Comparison of ENCODE assay signal across 23 cellular contexts in the genomic region with DNA sequence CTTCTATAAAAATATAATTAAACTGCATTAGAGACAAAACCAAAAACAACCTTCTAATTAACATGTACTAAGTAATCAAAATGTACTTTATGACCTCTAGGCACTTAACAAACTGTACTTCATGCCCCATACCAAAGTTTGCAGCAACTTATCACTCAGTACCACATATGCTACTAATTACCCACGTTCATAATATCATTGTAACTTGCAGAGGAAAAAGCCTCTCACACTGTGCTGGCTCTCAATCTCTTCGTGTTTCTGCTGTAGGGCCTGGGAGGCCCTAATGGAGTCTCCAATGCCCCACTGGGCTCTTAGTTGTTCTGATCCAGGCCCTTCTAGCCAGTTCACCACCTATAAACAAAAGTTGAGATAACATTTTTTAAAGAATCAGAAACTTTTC.
"Had no signal": no experiment of that assay in that cellular context is flagged by ENCODE, and none has a peak within 500 bp of the region (broad histone marks: within the 10 kb centered on the region; RNA-seq: fewer than 3 reads in every experiment).

No MANE protein-coding gene starts in this region.

- H3K4me2 ChIP-seq: hepatocyte had no signal

- H3K9me3 Mint-ChIP-seq: activated CD4-positive, alpha-beta T cell treated with anti-CD3 and anti-CD28 coated beads, Interleukin-2, amount 10 ng/mL, durations not matched to agents 24 days and 14 days; activated CD8-positive, alpha-beta T cell treated with anti-CD3 and anti-CD28 coated beads for 36 hours; activated naive CD8-positive, alpha-beta T cell treated with anti-CD3 and anti-CD28 coated beads, Interleukin-2, amount 50 U/mL, for 24 hours; activated T-helper 1 cell treated with anti-CD3 and anti-CD28 coated beads, Interleukin-12 subunit alpha, Interleukin-12 subunit beta, Interleukin-2, Interleukin-4 antibody, amounts not matched to agents 30 ng/mL and 10 ng/mL and 1 ng/mL, durations not matched to agents 14 hours and 24 hours and 36 hours; immature natural killer cell; stimulated activated naive B cell treated with anti-CD40 and anti-IgM and Interleukin-4, amounts not matched to agents 10 μg/mL and 1 μg/mL and 100 μg/mL, for 72 hours had no signal

- H3K27ac ChIP-seq: body of pancreas, hepatocyte, right lobe of liver, skin epidermis, transverse colon, VCaP had no signal

- H3K27ac Mint-ChIP-seq: activated CD4-positive, alpha-beta T cell treated with anti-CD3 and anti-CD28 coated beads, Interleukin-2, amount 10 ng/mL, durations not matched to agents 24 days and 14 days; activated CD8-positive, alpha-beta memory T cell treated with anti-CD3 and anti-CD28 coated beads, Interleukin-2, amount 10 ng/mL, durations not matched to agents 7 days and 5 days; activated CD8-positive, alpha-beta T cell treated with anti-CD3 and anti-CD28 coated beads for 36 hours; activated naive CD8-positive, alpha-beta T cell treated with anti-CD3 and anti-CD28 coated beads, Interleukin-2, amount 50 U/mL, for 24 hours; activated T-helper 1 cell treated with anti-CD3 and anti-CD28 coated beads, Interleukin-12 subunit alpha, Interleukin-12 subunit beta, Interleukin-2, Interleukin-4 antibody, amounts not matched to agents 30 ng/mL and 10 ng/mL and 1 ng/mL, durations not matched to agents 14 hours and 24 hours and 36 hours; immature natural killer cell; stimulated activated naive B cell treated with anti-CD40 and anti-IgM and Interleukin-4, amounts not matched to agents 10 μg/mL and 1 μg/mL and 100 μg/mL, for 72 hours had no signal

- DNase-seq: activated CD4-positive, alpha-beta T cell treated with anti-CD3 and anti-CD28 coated beads, Interleukin-2, amount 10 ng/mL, durations not matched to agents 24 days and 14 days; activated CD8-positive, alpha-beta memory T cell treated with anti-CD3 and anti-CD28 coated beads, Interleukin-2, amount 10 ng/mL, durations not matched to agents 7 days and 5 days; activated CD8-positive, alpha-beta T cell treated with anti-CD3 and anti-CD28 coated beads for 36 hours; activated gamma-delta T cell; activated naive CD4-positive, alpha-beta T cell treated with anti-CD3 and anti-CD28 coated beads, Interleukin-2, amount 50 U/mL, for 16 hours; activated naive CD8-positive, alpha-beta T cell treated with anti-CD3 and anti-CD28 coated beads, Interleukin-2, amount 50 U/mL, for 24 hours; activated T-cell treated with anti-CD3 and anti-CD28 coated beads for 4 hours; anterior cingulate cortex; body of pancreas; glutamatergic neuron; immature natural killer cell; occipital lobe; posterior cingulate gyrus; right lobe of liver; stimulated activated CD4-positive, alpha-beta T cell treated with anti-CD3 and anti-CD28 coated beads, Interleukin-2, amount 100 ng/mL, for 24 hours; stimulated activated naive B cell treated with anti-CD40 and anti-IgM and Interleukin-4, amounts not matched to agents 10 μg/mL and 1 μg/mL and 100 μg/mL, for 72 hours; transverse colon had no signal

- H3K4me1 ChIP-seq: body of pancreas, right lobe of liver, transverse colon had no signal

- H3K9me3 ChIP-seq: body of pancreas, right lobe of liver, transverse colon had no signal

- H2AFZ ChIP-seq: hepatocyte had no signal

- H3K79me2 ChIP-seq: hepatocyte had no signal

- H3K27me3 ChIP-seq: body of pancreas, hepatocyte, right lobe of liver, transverse colon had no signal

- H3K4me1 Mint-ChIP-seq: activated naive CD8-positive, alpha-beta T cell treated with anti-CD3 and anti-CD28 coated beads, Interleukin-2, amount 50 U/mL, for 24 hours; immature natural killer cell had no signal

- H3K36me3 ChIP-seq: transverse colon had no signal

- H3K36me3 Mint-ChIP-seq: activated CD8-positive, alpha-beta memory T cell treated with anti-CD3 and anti-CD28 coated beads, Interleukin-2, amount 10 ng/mL, durations not matched to agents 7 days and 5 days; immature natural killer cell; stimulated activated naive B cell treated with anti-CD40 and anti-IgM and Interleukin-4, amounts not matched to agents 10 μg/mL and 1 μg/mL and 100 μg/mL, for 72 hours had no signal

- H3K4me3 ChIP-seq: body of pancreas, hepatocyte, right lobe of liver, skin epidermis, transverse colon had no signal

- H3K27me3 Mint-ChIP-seq: activated CD4-positive, alpha-beta T cell treated with anti-CD3 and anti-CD28 coated beads, Interleukin-2, amount 10 ng/mL, durations not matched to agents 24 days and 14 days; activated CD8-positive, alpha-beta memory T cell treated with anti-CD3 and anti-CD28 coated beads, Interleukin-2, amount 10 ng/mL, durations not matched to agents 7 days and 5 days; activated CD8-positive, alpha-beta T cell treated with anti-CD3 and anti-CD28 coated beads for 36 hours; activated naive CD8-positive, alpha-beta T cell treated with anti-CD3 and anti-CD28 coated beads, Interleukin-2, amount 50 U/mL, for 24 hours; stimulated activated naive B cell treated with anti-CD40 and anti-IgM and Interleukin-4, amounts not matched to agents 10 μg/mL and 1 μg/mL and 100 μg/mL, for 72 hours had no signal

- ATAC-seq: activated CD4-positive, CD25-positive, alpha-beta regulatory T cell treated with anti-CD3 and anti-CD28 coated beads, Interleukin-2, amount 50 U/mL, for 24 hours; activated CD8-positive, alpha-beta memory T cell treated with anti-CD3 and anti-CD28 coated beads, Interleukin-2, amount 10 ng/mL, durations not matched to agents 7 days and 5 days; activated CD8-positive, alpha-beta T cell treated with anti-CD3 and anti-CD28 coated beads for 36 hours; activated naive CD8-positive, alpha-beta T cell treated with anti-CD3 and anti-CD28 coated beads, Interleukin-2, amount 50 U/mL, for 24 hours; body of pancreas; left lobe of liver; right lobe of liver; stimulated activated naive B cell treated with anti-CD40 and anti-IgM and Interleukin-4, amounts not matched to agents 10 μg/mL and 1 μg/mL and 100 μg/mL, for 72 hours had no signal

- H3K4me3 Mint-ChIP-seq: activated CD4-positive, alpha-beta T cell treated with anti-CD3 and anti-CD28 coated beads, Interleukin-2, amount 10 ng/mL, durations not matched to agents 24 days and 14 days; activated CD8-positive, alpha-beta memory T cell treated with anti-CD3 and anti-CD28 coated beads, Interleukin-2, amount 10 ng/mL, durations not matched to agents 7 days and 5 days; activated CD8-positive, alpha-beta T cell treated with anti-CD3 and anti-CD28 coated beads for 36 hours; activated naive CD8-positive, alpha-beta T cell treated with anti-CD3 and anti-CD28 coated beads, Interleukin-2, amount 50 U/mL, for 24 hours; activated T-helper 1 cell treated with anti-CD3 and anti-CD28 coated beads, Interleukin-12 subunit alpha, Interleukin-12 subunit beta, Interleukin-2, Interleukin-4 antibody, amounts not matched to agents 30 ng/mL and 10 ng/mL and 1 ng/mL, durations not matched to agents 14 hours and 24 hours and 36 hours; immature natural killer cell; stimulated activated naive B cell treated with anti-CD40 and anti-IgM and Interleukin-4, amounts not matched to agents 10 μg/mL and 1 μg/mL and 100 μg/mL, for 72 hours had no signal
